In the genomic region with DNA sequence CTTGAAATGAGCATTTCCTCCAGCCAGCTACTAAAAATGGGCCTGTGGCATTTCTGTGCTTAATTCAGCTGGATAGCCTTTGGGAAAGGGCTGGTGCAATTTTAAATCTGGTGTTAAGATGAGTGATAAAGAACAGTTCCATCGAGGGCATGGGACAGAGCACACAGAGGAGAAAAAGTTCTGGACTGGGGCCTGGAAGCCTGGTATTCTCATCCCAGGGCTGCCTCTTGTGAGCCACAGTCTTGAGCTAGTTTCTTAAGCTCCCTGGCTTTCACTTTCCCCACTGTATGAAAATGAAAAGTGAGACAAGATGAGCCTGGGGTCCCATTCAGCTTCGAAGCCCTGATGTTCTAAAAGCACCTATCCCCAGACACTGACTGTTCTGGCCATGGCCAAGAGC, we compare ENCODE assay signal across 1 cellular context.
TF ChIP-seq lines count a peak whose summit lies in the region.

No MANE protein-coding gene starts in this region.

TF ChIP-seq in H1, 55 proteins besides CTCF, POLR2A, EP300 and RAD21:
- TF ChIP-seq SP4 (IDR thresholded peaks at IDR 0.05; ENCODE audit: low read length), result no peak
- no peak for TF ChIP-seq NANOG (IDR thresholded peaks at IDR 0.05; ENCODE audit: insufficient read depth, low read depth, low read length, poor library complexity, severe bottlenecking)
- TF ChIP-seq, protein P1, sequence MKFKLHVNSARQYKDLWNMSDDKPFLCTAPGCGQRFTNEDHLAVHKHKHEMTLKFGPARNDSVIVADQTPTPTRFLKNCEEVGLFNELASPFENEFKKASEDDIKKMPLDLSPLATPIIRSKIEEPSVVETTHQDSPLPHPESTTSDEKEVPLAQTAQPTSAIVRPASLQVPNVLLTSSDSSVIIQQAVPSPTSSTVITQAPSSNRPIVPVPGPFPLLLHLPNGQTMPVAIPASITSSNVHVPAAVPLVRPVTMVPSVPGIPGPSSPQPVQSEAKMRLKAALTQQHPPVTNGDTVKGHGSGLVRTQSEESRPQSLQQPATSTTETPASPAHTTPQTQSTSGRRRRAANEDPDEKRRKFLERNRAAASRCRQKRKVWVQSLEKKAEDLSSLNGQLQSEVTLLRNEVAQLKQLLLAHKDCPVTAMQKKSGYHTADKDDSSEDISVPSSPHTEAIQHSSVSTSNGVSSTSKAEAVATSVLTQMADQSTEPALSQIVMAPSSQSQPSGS (IDR thresholded peaks at IDR 0.05; ENCODE audit: low read length), result no peak
- no peak for TF ChIP-seq TAF1 (IDR thresholded peaks at IDR 0.05; ENCODE audit: low read depth, low read length)
- TF ChIP-seq RBBP5 (IDR thresholded peaks at IDR 0.05; ENCODE audit: borderline replicate concordance, low read depth, low read length), result no peak
- TF ChIP-seq CEBPB (IDR thresholded peaks at IDR 0.05; ENCODE audit: low read depth, low read length), result no peak
- TF ChIP-seq YY1 (IDR thresholded peaks at IDR 0.05; ENCODE audit: low read depth, low read length), result no peak
- TF ChIP-seq FOSL1 (IDR thresholded peaks at IDR 0.05; ENCODE audit: insufficient read depth, low read depth, low read length), result no peak
- no peak for TF ChIP-seq BCL11A (IDR thresholded peaks at IDR 0.05; ENCODE audit: low read depth in 2 of 2, low read length in 2 of 2)
- TF ChIP-seq POLR2AphosphoS5 (IDR thresholded peaks at IDR 0.05; ENCODE audit: low read depth, low read length), result no peak
- TF ChIP-seq EGR1 (IDR thresholded peaks at IDR 0.05; ENCODE audit: borderline replicate concordance, low read depth, low read length), result no peak
- TF ChIP-seq GTF2F1 (IDR thresholded peaks at IDR 0.05; ENCODE audit: borderline replicate concordance, low read depth, low read length), result no peak
- no peak for TF ChIP-seq KDM5A (IDR thresholded peaks at IDR 0.05; ENCODE audit: low read length)
- no peak for TF ChIP-seq CHD1 (IDR thresholded peaks at IDR 0.05; ENCODE audit: low read depth, low read length)
- TF ChIP-seq SP1 (IDR thresholded peaks at IDR 0.05; ENCODE audit: low read depth, low read length), result no peak
- TF ChIP-seq EZH2 (IDR thresholded peaks at IDR 0.05; ENCODE audit: low read depth, low read length, severe bottlenecking), result no peak
- TF ChIP-seq BRCA1 (IDR thresholded peaks at IDR 0.05; ENCODE audit: low read depth, low read length), result no peak
- TF ChIP-seq KDM4A (IDR thresholded peaks at IDR 0.05; ENCODE audit: low read depth, low read length, severe bottlenecking), result no peak
- no peak for TF ChIP-seq BACH1 (IDR thresholded peaks at IDR 0.05; ENCODE audit: low read length)
